In the genomic region with DNA sequence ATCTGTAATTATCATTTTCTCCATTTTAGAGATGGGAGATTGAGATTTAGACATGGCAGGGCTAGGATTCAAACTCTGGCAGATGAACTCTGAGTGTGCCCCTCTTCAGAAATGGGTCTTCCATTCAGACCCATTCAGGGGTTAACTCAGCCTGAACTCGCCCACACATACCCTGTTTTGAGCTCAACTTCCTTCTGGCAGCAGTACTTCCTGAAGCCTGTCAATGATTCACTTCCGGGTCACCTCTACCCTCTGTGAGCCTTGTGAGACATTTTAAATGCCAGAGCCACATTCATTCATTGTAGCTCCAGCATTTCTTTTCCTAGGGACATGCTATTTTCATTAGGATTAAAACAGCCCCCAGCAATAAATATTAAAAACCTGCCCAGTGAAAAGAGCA, we compare ENCODE assay signal across 11 cellular contexts.
DNase-seq lines count a peak whose midpoint lies in the region; FAIRE-seq and TF ChIP-seq lines count a peak whose summit lies in the region.
"Had no signal": no experiment of that assay in that cellular context is flagged by ENCODE, and none has a peak within 500 bp of the region (broad histone marks: within the 10 kb centered on the region; RNA-seq: fewer than 3 reads in every experiment).

No MANE protein-coding gene starts in this region.

- no peaks in the 10 kb centered on the region for H3K36me3 Mint-ChIP-seq in activated naive CD4-positive, alpha-beta T cell treated with anti-CD3 and anti-CD28 coated beads for 36 hours (ENCODE audit: low read depth)
- no peaks in the 10 kb centered on the region for H3K36me3 Mint-ChIP-seq in astrocyte (ENCODE audit: low read depth, unreplicated experiment)

- CTCF ChIA-PET in activated naive CD4-positive, alpha-beta T cell treated with anti-CD3 and anti-CD28 coated beads for 36 hours (lab: Charles Lee): interaction anchor here (1.0 to 1.8 kb wide), 2 partner anchors 52 to 71 kb away, joined by 3 to 7 read pairs; no protein-coding TSS in a partner anchor

- no peaks in the 10 kb centered on the region for H3K79me2 ChIP-seq in astrocyte (ENCODE audit: insufficient read depth, low read length)

- no peaks in the 10 kb centered on the region for H4K20me1 ChIP-seq in astrocyte (ENCODE audit: insufficient read depth, low read length)

- H3K27ac Mint-ChIP-seq in activated naive CD4-positive, alpha-beta T cell treated with anti-CD3 and anti-CD28 coated beads for 36 hours: peak overlapping the region; percentile 85
- peak overlapping the region; percentile 97 for H3K27ac Mint-ChIP-seq in astrocyte (ENCODE audit: unreplicated experiment)

- H3K9ac ChIP-seq in astrocyte (ENCODE audit: low read length) (peak overlapping the region; percentile 51), skeletal muscle satellite cell (ENCODE audit: low read depth, low read length) (peak overlapping the region; percentile 77)

- H2AFZ ChIP-seq in astrocyte (ENCODE audit: low read depth, low read length): peak overlapping the region; percentile 46

- H3K4me3 ChIP-seq in astrocyte (ENCODE audit: insufficient read depth, low read depth, low read length) (no peak overlapping the region), skeletal muscle satellite cell (ENCODE audit: low read length) (no peak overlapping the region)
- H3K4me3 ChIP-seq: SK-N-MC had no signal

- DNase-seq in activated naive CD4-positive, alpha-beta T cell treated with anti-CD3 and anti-CD28 coated beads for 36 hours: peak; percentile 43
- DNase-seq in activated naive CD4-positive, alpha-beta T cell (lab: John Stamatoyannopoulos, UW): no peak
- DNase-seq in LHCN-M2 (ENCODE audit: low read depth) (peak; percentile 81), astrocyte (ENCODE audit: low read depth) (peak; percentile 13), cerebellar nuclear complex (lab: John Stamatoyannopoulos, UW) (no peak), NCI-H510A treated with DMSO at 0.1 percent for 48 hours (lab: John Stamatoyannopoulos, UW) (no peak), NCI-H1436 (lab: John Stamatoyannopoulos, UW) (no peak)
- DNase-seq: foreskin melanocyte had no signal

- peaks cover 2% of the 10 kb centered on the region for H3K9me3 Mint-ChIP-seq in activated naive CD4-positive, alpha-beta T cell treated with anti-CD3 and anti-CD28 coated beads for 36 hours
- H3K9me3 Mint-ChIP-seq in astrocyte (ENCODE audit: unreplicated experiment): peaks cover 2% of the 10 kb centered on the region

- H3K9me3 ChIP-seq in astrocyte (ENCODE audit: insufficient read depth, low read depth, low read length): no peaks in the 10 kb centered on the region
- no peaks in the 10 kb centered on the region for H3K9me3 ChIP-seq in skeletal muscle satellite cell (replicated peaks; ENCODE audit: low read length)

- H3K4me2 ChIP-seq in astrocyte (ENCODE audit: low read length): peak overlapping the region; percentile 57
- H3K4me2 ChIP-seq in skeletal muscle satellite cell (ENCODE audit: low read length): no peak overlapping the region

- H3K27me3 ChIP-seq in astrocyte (ENCODE audit: insufficient read depth, low read length) (no peaks in the 10 kb centered on the region), skeletal muscle satellite cell (ENCODE audit: control insufficient read depth, insufficient read depth, low read length) (no peaks in the 10 kb centered on the region)

- H3K27ac ChIP-seq in astrocyte (ENCODE audit: low read depth, low read length): peak overlapping the region; percentile 79
- H3K27ac ChIP-seq: C4-2B, SK-N-MC had no signal

- peaks cover 45% of the 10 kb centered on the region for H3K4me1 Mint-ChIP-seq in activated naive CD4-positive, alpha-beta T cell treated with anti-CD3 and anti-CD28 coated beads for 36 hours (ENCODE audit: low read depth)
- H3K4me1 Mint-ChIP-seq in astrocyte (ENCODE audit: low read depth, unreplicated experiment): peaks cover 43% of the 10 kb centered on the region

- H3K27me3 Mint-ChIP-seq in activated naive CD4-positive, alpha-beta T cell treated with anti-CD3 and anti-CD28 coated beads for 36 hours (ENCODE audit: low read depth): no peaks in the 10 kb centered on the region
- no peaks in the 10 kb centered on the region for H3K27me3 Mint-ChIP-seq in astrocyte (ENCODE audit: low read depth, unreplicated experiment)

- FAIRE-seq in astrocyte (lab: Jason Lieb, UNC): no peak

- intact Hi-C loops in activated naive CD4-positive, alpha-beta T cell treated with anti-CD3 and anti-CD28 coated beads for 36 hours (cut with micrococcal nuclease): loop anchor here (2.0 to 5.0 kb wide), 7 partner anchors 259 to 1359 kb away; a partner anchor contains a TSS

- no peak overlapping the region for H3K4me3 Mint-ChIP-seq in activated naive CD4-positive, alpha-beta T cell treated with anti-CD3 and anti-CD28 coated beads for 36 hours
- H3K4me3 Mint-ChIP-seq in astrocyte (ENCODE audit: unreplicated experiment): no peak overlapping the region

- H3K36me3 ChIP-seq in astrocyte (ENCODE audit: insufficient read depth, low read length) (no peaks in the 10 kb centered on the region), skeletal muscle satellite cell (ENCODE audit: insufficient read depth, low read length) (no peaks in the 10 kb centered on the region)

- no peak for TF ChIP-seq CTCF in astrocyte (IDR thresholded peaks at IDR 0.05; ENCODE audit: insufficient read depth, low read depth, low read length)

- H3K4me1 ChIP-seq in astrocyte (ENCODE audit: insufficient read depth, low read length) (peaks cover 30% of the 10 kb centered on the region), skeletal muscle satellite cell (ENCODE audit: control insufficient read depth, insufficient read depth, low read length) (peaks cover 61% of the 10 kb centered on the region)

Comparison
In these comparisons a context has a peak if more than half of its experiments do, and no peak if none do; other contexts are left out.
1. DNase-seq: peak in activated naive CD4-positive, alpha-beta T cell treated with anti-CD3 and anti-CD28 coated beads for 36 hours (single experiment), LHCN-M2 (single experiment) and astrocyte (single experiment); none in activated naive CD4-positive, alpha-beta T cell (0 of 4), cerebellar nuclear complex (0 of 2), NCI-H510A treated with DMSO at 0.1 percent for 48 hours (single experiment) and NCI-H1436 (single experiment).